In genomic region chr7:40899151-40899550, GRCh38 we compare ENCODE assay signal across 26 cellular contexts.
A peak's percentile ranks its signal among the peaks of the same experiment; 100 is the strongest.
DNase-seq lines count a peak whose midpoint lies in the region; TF ChIP-seq lines count a peak whose summit lies in the region.
"Had no signal": no experiment of that assay in that cellular context is flagged by ENCODE, and none has a peak within 500 bp of the region (broad histone marks: within the 10 kb centered on the region; RNA-seq: fewer than 3 reads in every experiment).

No MANE protein-coding gene starts in this region.

- DNase-seq in MG63 (peak; percentile 97), esophagus squamous epithelium (lab: John Stamatoyannopoulos, UW) (no peak), H9 (no peak), NCI-H187 treated with DMSO at 0.1 percent for 48 hours (lab: John Stamatoyannopoulos, UW) (no peak), nephron progenitor cell (no peak)
- no peak for DNase-seq in activated CD8-positive, alpha-beta memory T cell treated with anti-CD3 and anti-CD28 coated beads for 24 hours
- DNase-seq: activated CD4-positive, alpha-beta T cell treated with anti-CD3 and anti-CD28 coated beads, Interleukin-2, amount 10 ng/mL, durations not matched to agents 24 days and 14 days; activated CD8-positive, alpha-beta memory T cell treated with anti-CD3 and anti-CD28 coated beads, Interleukin-2, amount 10 ng/mL, durations not matched to agents 7 days and 5 days; activated naive CD4-positive, alpha-beta T cell treated with anti-CD3 and anti-CD28 coated beads for 36 hours; activated T-cell treated with anti-CD3 and anti-CD28 coated beads, Interleukin-2, amount 50 U/mL, for 72 hours; amniotic stem cell; DMS53; KBM-7; MV-4-11; NCI-H1694 treated with DMSO at 0.1 percent for 48 hours; NCI-H526; SIG-M5; stimulated activated CD4-positive, alpha-beta T cell treated with anti-CD3 and anti-CD28 coated beads, Interleukin-1b, Interleukin-23, amount 100 ng/mL, for 48 hours; stimulated activated CD8-positive, alpha-beta memory T cell treated with anti-CD3 and anti-CD28 coated beads, Interleukin-4, amount 100 ng/mL, for 48 hours; stomach; T1000; thyroid gland had no signal

- H3K36me3 ChIP-seq in MG63 (no peaks in the 10 kb centered on the region), esophagus squamous epithelium (no peaks in the 10 kb centered on the region), rectal smooth muscle tissue (ENCODE audit: control insufficient read depth, insufficient read depth, low read length) (no peaks in the 10 kb centered on the region)
- H3K36me3 ChIP-seq: stomach, thyroid gland had no signal

- no peak overlapping the region for H4K91ac ChIP-seq in H9 (ENCODE audit: insufficient read length, low read depth, low read length)

- H3K4me3 ChIP-seq in MG63 (peak overlapping the region; percentile 24), esophagus squamous epithelium (peak overlapping the region in 1 of 4 donors; percentile 49), rectal smooth muscle tissue (ENCODE audit: low read length) (no peak overlapping the region)
- H3K4me3 ChIP-seq: stomach, thyroid gland had no signal

- H2BK20ac ChIP-seq in H9 (ENCODE audit: low read depth, low read length, poor library complexity, severe bottlenecking) = no peak overlapping the region

- peaks cover 13% of the 10 kb centered on the region for H3K9me3 ChIP-seq in MG63
- H3K9me3 ChIP-seq in esophagus squamous epithelium = peaks cover 0 to 21% (median 0%) of the 10 kb centered on the region in 3 donors
- no peaks in the 10 kb centered on the region for H3K9me3 ChIP-seq in H9 (ENCODE audit: control insufficient read depth, low read depth, low read length)
- H3K9me3 ChIP-seq: thyroid gland had no signal

- H3K4me3 Mint-ChIP-seq in H9 = no peak overlapping the region
- H3K4me3 Mint-ChIP-seq in nephron progenitor cell = no peak overlapping the region
- H3K4me3 Mint-ChIP-seq: activated CD4-positive, alpha-beta T cell treated with anti-CD3 and anti-CD28 coated beads, Interleukin-2, amount 10 ng/mL, durations not matched to agents 24 days and 14 days; activated CD8-positive, alpha-beta memory T cell treated with anti-CD3 and anti-CD28 coated beads, Interleukin-2, amount 10 ng/mL, durations not matched to agents 7 days and 5 days; activated naive CD4-positive, alpha-beta T cell treated with anti-CD3 and anti-CD28 coated beads for 36 hours; activated T-cell treated with anti-CD3 and anti-CD28 coated beads, Interleukin-2, amount 50 U/mL, for 72 hours; B cell; neural crest cell had no signal

- no peak overlapping the region for H3K4me2 ChIP-seq in H9 (ENCODE audit: insufficient read depth, insufficient read length, low read length)

- no peaks in the 10 kb centered on the region for H3K79me2 ChIP-seq in H9 (ENCODE audit: insufficient read depth, low read length)

- H3K27me3 Mint-ChIP-seq in H9 (ENCODE audit: low read depth) (no peaks in the 10 kb centered on the region), nephron progenitor cell (ENCODE audit: low read depth, poor library complexity) (peaks cover 7% of the 10 kb centered on the region)
- H3K27me3 Mint-ChIP-seq: activated CD4-positive, alpha-beta T cell treated with anti-CD3 and anti-CD28 coated beads, Interleukin-2, amount 10 ng/mL, durations not matched to agents 24 days and 14 days; activated CD8-positive, alpha-beta memory T cell treated with anti-CD3 and anti-CD28 coated beads, Interleukin-2, amount 10 ng/mL, durations not matched to agents 7 days and 5 days; B cell had no signal

- no peak overlapping the region for H2AFZ ChIP-seq in H9 (ENCODE audit: low read length)

- no peak overlapping the region; the same call in 1 of the 2 replicates for H3K14ac ChIP-seq in H9 (ENCODE audit: insufficient read depth, low read length)

- no peak overlapping the region for H2AK5ac ChIP-seq in H9 (ENCODE audit: insufficient read length, low read length)

- H3K23ac ChIP-seq in H9 (ENCODE audit: insufficient read length, low read depth, low read length) = no peak overlapping the region

- no peak overlapping the region for H2BK12ac ChIP-seq in H9 (ENCODE audit: insufficient read length, low read depth, low read length)

- no peak overlapping the region for H2BK15ac ChIP-seq in H9 (ENCODE audit: low read depth, low read length)

- TF ChIP-seq POLR2A in esophagus squamous epithelium (IDR thresholded peaks at IDR 0.05) = no peak

- no peaks in the 10 kb centered on the region for H3K23me2 ChIP-seq in H9 (ENCODE audit: insufficient read length, low read depth, low read length, poor library complexity, severe bottlenecking)

- no peak overlapping the region for H3T11ph ChIP-seq in H9 (ENCODE audit: low read length)

- H3K27me3 ChIP-seq in MG63 (no peaks in the 10 kb centered on the region), esophagus squamous epithelium (no peaks in the 10 kb centered on the region), rectal smooth muscle tissue (ENCODE audit: control insufficient read depth, insufficient read depth, low read length) (no peaks in the 10 kb centered on the region), H9 (ENCODE audit: insufficient read depth, low read length) (no peaks in the 10 kb centered on the region)
- H3K27me3 ChIP-seq: stomach, thyroid gland had no signal

- H3K36me3 Mint-ChIP-seq in H9 (ENCODE audit: insufficient read depth in 1 of 3, low read depth in 3 of 3) = peaks cover 0 to 6% (median 2%) of the 10 kb centered on the region in 3 experiments; a peak in 4 of 7 replicates
- no peaks in the 10 kb centered on the region for H3K36me3 Mint-ChIP-seq in nephron progenitor cell (ENCODE audit: low read depth)
- H3K36me3 Mint-ChIP-seq: activated CD8-positive, alpha-beta memory T cell treated with anti-CD3 and anti-CD28 coated beads, Interleukin-2, amount 10 ng/mL, durations not matched to agents 7 days and 5 days had no signal

- H2BK5ac ChIP-seq in H9 (ENCODE audit: insufficient read length, low read length) = no peak overlapping the region

- H3K4me1 Mint-ChIP-seq in H9 = no peaks in the 10 kb centered on the region
- no peaks in the 10 kb centered on the region for H3K4me1 Mint-ChIP-seq in nephron progenitor cell
- H3K4me1 Mint-ChIP-seq: activated CD4-positive, alpha-beta T cell treated with anti-CD3 and anti-CD28 coated beads, Interleukin-2, amount 10 ng/mL, durations not matched to agents 24 days and 14 days; activated CD8-positive, alpha-beta memory T cell treated with anti-CD3 and anti-CD28 coated beads, Interleukin-2, amount 10 ng/mL, durations not matched to agents 7 days and 5 days; B cell; neural crest cell had no signal

- intact Hi-C loops in esophagus squamous epithelium (cut with DNase I) = no loop called here

- H4K8ac ChIP-seq in H9 (replicated peaks; ENCODE audit: insufficient read length, low read depth, low read length) = no peak overlapping the region

- no peaks in the 10 kb centered on the region for H4K20me1 ChIP-seq in H9 (ENCODE audit: control insufficient read depth, insufficient read depth, insufficient read length)

- no peak for TF ChIP-seq CTCF in C4-2B (conservative IDR thresholded peaks at IDR 0.05)
- no peak for TF ChIP-seq CTCF in esophagus squamous epithelium (IDR thresholded peaks at IDR 0.05)
- no peak for TF ChIP-seq CTCF in H9 (conservative IDR thresholded peaks at IDR 0.05)
- no peak for TF ChIP-seq CTCF in nephron progenitor cell (IDR thresholded peaks at IDR 0.05)

- H3K79me1 ChIP-seq in H9 (ENCODE audit: insufficient read depth, low read depth, low read length, poor library complexity, severe bottlenecking) = no peaks in the 10 kb centered on the region

- H2BK120ac ChIP-seq in H9 (ENCODE audit: low read depth, low read length, poor library complexity, severe bottlenecking) = no peak overlapping the region

- H3K18ac ChIP-seq in H9 (ENCODE audit: insufficient read length, low read depth, low read length) = no peak overlapping the region

- H3K27ac Mint-ChIP-seq in H9 = no peak overlapping the region; a peak in 1 of 7 replicates
- H3K27ac Mint-ChIP-seq in nephron progenitor cell = no peak overlapping the region
- H3K27ac Mint-ChIP-seq: activated CD4-positive, alpha-beta T cell treated with anti-CD3 and anti-CD28 coated beads, Interleukin-2, amount 10 ng/mL, durations not matched to agents 24 days and 14 days; activated CD8-positive, alpha-beta memory T cell treated with anti-CD3 and anti-CD28 coated beads, Interleukin-2, amount 10 ng/mL, durations not matched to agents 7 days and 5 days; activated naive CD4-positive, alpha-beta T cell treated with anti-CD3 and anti-CD28 coated beads for 36 hours; activated T-cell treated with anti-CD3 and anti-CD28 coated beads, Interleukin-2, amount 50 U/mL, for 72 hours; B cell had no signal

- no peak overlapping the region for H4K5ac ChIP-seq in H9 (ENCODE audit: insufficient read length, low read depth, low read length)

- no peak overlapping the region for H3K4ac ChIP-seq in H9 (ENCODE audit: low read depth, low read length)

- H3K27ac ChIP-seq in C4-2B (peak overlapping the region; percentile 10), esophagus squamous epithelium (peak overlapping the region in 3 of 4 donors; percentile 75 to 88 (median 79)), rectal smooth muscle tissue (ENCODE audit: low read depth, low read length) (peak overlapping the region; percentile 79), H9 (ENCODE audit: insufficient read length, low read depth, low read length) (no peak overlapping the region)
- H3K27ac ChIP-seq: thyroid gland had no signal

- H3K9me3 Mint-ChIP-seq in H9 (peaks cover 10 to 13% of the 10 kb centered on the region in 2 experiments), nephron progenitor cell (peaks cover 48% of the 10 kb centered on the region)

- H3K56ac ChIP-seq in H9 (ENCODE audit: insufficient read length, low read depth, low read length) = no peak overlapping the region

- WGBS in esophagus squamous epithelium, 2 donors = 76 to 81% methylated on average over 15 of the region's 15 CpGs
- WGBS in H9 (ENCODE audit: extremely low coverage, insufficient read length, low lambda C conversion rate) = no CpG with 5 or more reads among the region's 15 CpGs

- peaks cover 0 to 26% (median 3%) of the 10 kb centered on the region in 3 donors for H3K4me1 ChIP-seq in esophagus squamous epithelium
- peaks cover 3% of the 10 kb centered on the region for H3K4me1 ChIP-seq in rectal smooth muscle tissue (ENCODE audit: control insufficient read depth, insufficient read depth, low read length)
- no peaks in the 10 kb centered on the region for H3K4me1 ChIP-seq in H9 (ENCODE audit: insufficient read depth, low read length)
- H3K4me1 ChIP-seq: stomach, thyroid gland had no signal

- no peak overlapping the region for H3K9ac ChIP-seq in rectal smooth muscle tissue (ENCODE audit: low read length)
- no peak overlapping the region for H3K9ac ChIP-seq in H9 (ENCODE audit: extremely low read depth, insufficient read length, low read length)
